ENCODE assay signal across 25 cellular contexts in the genomic region with DNA sequence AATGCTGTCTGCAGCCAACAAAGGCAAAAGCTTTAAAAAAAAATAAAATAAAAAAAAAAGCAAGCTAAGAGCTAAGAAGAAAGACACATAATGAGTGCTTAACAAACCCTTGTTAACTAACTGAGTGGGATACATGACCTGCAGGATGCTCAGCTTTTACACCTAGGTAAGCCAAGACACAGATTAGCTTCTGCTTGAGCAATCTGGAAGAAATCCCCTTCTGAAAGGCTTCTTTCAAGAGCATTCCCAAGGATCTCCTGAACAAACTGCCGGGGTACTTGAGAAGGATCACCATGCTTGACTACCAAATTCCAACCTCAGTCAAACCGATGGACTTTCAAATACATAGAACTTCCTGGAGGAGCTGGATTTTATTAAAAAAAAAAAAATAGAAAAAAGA.
"Had no signal": no experiment of that assay in that cellular context is flagged by ENCODE, and none has a peak within 500 bp of the region (broad histone marks: within the 10 kb centered on the region; RNA-seq: fewer than 3 reads in every experiment).

No MANE protein-coding gene starts in this region.

- H3K4me3 Mint-ChIP-seq: activated naive CD4-positive, alpha-beta T cell treated with anti-CD3 and anti-CD28 coated beads for 36 hours; activated T-cell treated with anti-CD3 and anti-CD28 coated beads, Interleukin-2, amount 50 U/mL, for 72 hours; dendritic cell treated with granulocyte-macrophage colony-stimulating factor and Interleukin-4, amounts not matched to agents 40 ng/mL and 50 ng/mL, for 4 days; stimulated activated naive B cell treated with anti-CD40 and anti-IgM and Interleukin-4, amounts not matched to agents 10 μg/mL and 1 μg/mL and 100 μg/mL, for 72 hours; T-cell; T-helper 2 cell treated with Interferon-gamma antibody and Interleukin-4, amounts not matched to agents 5 μg/mL and 100 μg/mL, for 36 hours had no signal

- H3K4me3 ChIP-seq: body of pancreas, cardiac muscle cell, left lung had no signal

- H3K36me3 ChIP-seq: cardiac muscle cell, left lung had no signal

- H3K27ac ChIP-seq: body of pancreas, left lung, VCaP had no signal

- H3K27me3 Mint-ChIP-seq: dendritic cell treated with granulocyte-macrophage colony-stimulating factor and Interleukin-4, amounts not matched to agents 40 ng/mL and 50 ng/mL, for 4 days; stimulated activated naive B cell treated with anti-CD40 and anti-IgM and Interleukin-4, amounts not matched to agents 10 μg/mL and 1 μg/mL and 100 μg/mL, for 72 hours; T-cell had no signal

- ATAC-seq: activated CD4-positive, CD25-positive, alpha-beta regulatory T cell treated with anti-CD3 and anti-CD28 coated beads, Interleukin-2, amount 50 U/mL, for 24 hours; activated T-cell treated with anti-CD3 and anti-CD28 coated beads, Interleukin-2, amount 50 U/mL, for 72 hours; body of pancreas; left lung; stimulated activated naive B cell treated with anti-CD40 and anti-IgM and Interleukin-4, amounts not matched to agents 10 μg/mL and 1 μg/mL and 100 μg/mL, for 72 hours; T-cell had no signal

- H3K9me3 ChIP-seq: body of pancreas, left lung had no signal

- H3K27ac Mint-ChIP-seq: activated naive CD4-positive, alpha-beta T cell treated with anti-CD3 and anti-CD28 coated beads for 36 hours; activated T-cell treated with anti-CD3 and anti-CD28 coated beads, Interleukin-2, amount 50 U/mL, for 72 hours; dendritic cell treated with granulocyte-macrophage colony-stimulating factor and Interleukin-4, amounts not matched to agents 40 ng/mL and 50 ng/mL, for 4 days; stimulated activated naive B cell treated with anti-CD40 and anti-IgM and Interleukin-4, amounts not matched to agents 10 μg/mL and 1 μg/mL and 100 μg/mL, for 72 hours; T-helper 2 cell treated with Interferon-gamma antibody and Interleukin-4, amounts not matched to agents 5 μg/mL and 100 μg/mL, for 36 hours had no signal

- DNase-seq: activated CD4-positive, alpha-beta T cell treated with anti-CD3 and anti-CD28 coated beads, Interleukin-2, amount 50 U/mL, for 1 hour; activated CD8-positive, alpha-beta memory T cell treated with anti-CD3 and anti-CD28 coated beads, Interleukin-2, amount 50 U/mL, for 4 hours; activated effector memory CD4-positive, alpha-beta T cell treated with Interleukin-2 at 50 U/mL for 16 hours; activated naive CD4-positive, alpha-beta T cell treated with anti-CD3 and anti-CD28 coated beads for 36 hours; activated T-cell treated with anti-CD3 and anti-CD28 coated beads, Interleukin-2, amount 50 U/mL, for 72 hours; anterior cingulate cortex; body of pancreas; effector CD8-positive, alpha-beta T cell; foreskin melanocyte; hippocampal formation; kidney glomerular epithelial cell; left lung; mammary epithelial cell; occipital lobe; posterior cingulate gyrus; stimulated activated CD4-positive, alpha-beta T cell treated with anti-CD3 and anti-CD28 coated beads, Interleukin-2, amount 100 ng/mL, for 48 hours; stimulated activated CD8-positive, alpha-beta memory T cell treated with anti-CD3 and anti-CD28 coated beads, Interleukin-4, amount 100 ng/mL, for 48 hours; stimulated activated naive B cell treated with anti-CD40 and anti-IgM and Interleukin-4, amounts not matched to agents 10 μg/mL and 1 μg/mL and 100 μg/mL, for 72 hours; T-cell; trophoblast cell had no signal

- H3K27me3 ChIP-seq: body of pancreas, cardiac muscle cell, left lung had no signal

- H3K9me3 Mint-ChIP-seq: activated naive CD4-positive, alpha-beta T cell treated with anti-CD3 and anti-CD28 coated beads for 36 hours; activated T-cell treated with anti-CD3 and anti-CD28 coated beads, Interleukin-2, amount 50 U/mL, for 72 hours; dendritic cell treated with granulocyte-macrophage colony-stimulating factor and Interleukin-4, amounts not matched to agents 40 ng/mL and 50 ng/mL, for 4 days; stimulated activated naive B cell treated with anti-CD40 and anti-IgM and Interleukin-4, amounts not matched to agents 10 μg/mL and 1 μg/mL and 100 μg/mL, for 72 hours; T-cell; T-helper 2 cell treated with Interferon-gamma antibody and Interleukin-4, amounts not matched to agents 5 μg/mL and 100 μg/mL, for 36 hours had no signal

- H3K4me1 ChIP-seq: body of pancreas had no signal
